1 cellular context compared by ENCODE assay signal in the genomic region with DNA sequence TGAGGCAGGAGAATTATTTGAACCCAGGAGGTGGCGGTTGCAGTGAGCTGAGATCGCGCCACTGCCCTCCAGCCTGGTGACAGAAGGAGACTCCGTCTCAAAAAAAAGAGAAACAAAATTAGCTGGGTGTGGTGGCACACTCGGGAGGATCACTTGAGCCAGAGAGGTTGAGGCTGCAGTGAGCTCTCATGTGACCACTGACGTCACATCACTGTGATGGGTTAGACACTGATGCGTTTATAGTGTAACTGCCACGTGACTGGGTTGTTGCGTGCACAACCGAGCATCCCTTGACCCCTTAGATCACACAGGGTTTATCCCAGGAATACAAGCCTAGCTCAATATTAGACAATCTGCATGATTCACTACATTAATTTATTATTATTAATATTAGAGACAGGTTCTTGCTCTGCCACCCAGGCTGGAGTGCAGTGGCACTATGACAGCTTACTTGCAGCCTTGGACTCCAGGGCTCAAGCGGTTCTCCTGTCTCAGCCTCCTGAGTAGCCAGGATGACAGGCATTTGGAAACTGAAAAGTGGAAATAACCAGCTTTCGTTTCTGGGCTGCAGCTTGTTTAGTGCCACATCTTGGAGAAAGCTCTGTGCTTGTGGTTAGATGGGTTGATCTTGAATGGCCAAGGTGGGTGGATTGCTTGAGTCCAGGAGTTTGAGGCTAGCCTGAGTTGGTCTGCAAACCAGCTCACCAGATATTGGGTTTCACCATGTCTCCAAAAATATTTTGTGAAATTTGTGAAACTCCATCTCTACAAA.
TF ChIP-seq lines count a peak whose summit lies in the region.

No MANE protein-coding gene starts in this region.

TF ChIP-seq in GM12878, 131 proteins besides CTCF, POLR2A, EP300 and RAD21 (continued from another document):
- TF ChIP-seq MEF2B (IDR thresholded peaks at IDR 0.05; ENCODE audit: partially characterized antibody, poor library complexity, severe bottlenecking) (no peak), NFIC (IDR thresholded peaks at IDR 0.05; ENCODE audit: low read depth, low read length) (no peak), RUNX3 (IDR thresholded peaks at IDR 0.05; ENCODE audit: low read length) (peak; percentile 88), ESRRA (IDR thresholded peaks at IDR 0.05; ENCODE audit: low read length) (no peak), JUNB (IDR thresholded peaks at IDR 0.05) (0 out of 2 replicates have a peak, but pooled peaks have one; percentile 24)
